In genomic region chr6:7725849-7726415, GRCh38 we compare ENCODE assay signal across 1 cellular context.
TF ChIP-seq lines count a peak whose summit lies in the region.

BMP6 (plus strand) TSS chr6:7726099; CDS start chr6:7726956, 857 bp downstream.

TF ChIP-seq in IMR-90, 13 proteins besides CTCF, POLR2A, EP300 and RAD21 (continued from another document):
- no peak for TF ChIP-seq ELK1 (IDR thresholded peaks at IDR 0.05; ENCODE audit: borderline replicate concordance, low read depth, low read length)
- no peak for TF ChIP-seq RCOR1 (IDR thresholded peaks at IDR 0.05; ENCODE audit: insufficient replicate concordance, low read length)
- TF ChIP-seq CEBPB (IDR thresholded peaks at IDR 0.05; ENCODE audit: low read depth, low read length) = no peak
- no peak for TF ChIP-seq RFX5 (IDR thresholded peaks at IDR 0.05; ENCODE audit: low read depth, low read length)
- TF ChIP-seq NFE2L2 (IDR thresholded peaks at IDR 0.05; ENCODE audit: low read depth, low read length) = no peak
- no peak for TF ChIP-seq USF2 (IDR thresholded peaks at IDR 0.05; ENCODE audit: low read depth, low read length)
- no peak for TF ChIP-seq CHD1 (IDR thresholded peaks at IDR 0.05; ENCODE audit: low read depth, low read length)
